Comparison of ENCODE assay signal across 8 cellular contexts in genomic region chr12:56041579-56042429, GRCh38. TPM values are rescaled to one million over a fixed set of nuclear protein-coding genes. Genes with fewer than 3 reads are reported as not detected.
DNase-seq lines count a peak whose midpoint lies in the region; ATAC-seq, FAIRE-seq and TF ChIP-seq lines count a peak whose summit lies in the region.

TSS of gene RPS26 (plus strand) at chr12:56041918. CDS start at chr12:56042167, 249 bp downstream.

- CTCF ChIA-PET in HepG2 (lab: Yijun Ruan, JAX; ENCODE audit: low intra/inter-chr PET ratio, low total read pairs) = interaction anchor here (0.7 to 1.9 kb wide), 4 partner anchors 12 to 86 kb away, joined by 4 to 5 read pairs (median 4); partner anchors contain the start of gene SUOX

- peak; percentile 79 for TF ChIP-seq CTCF in HepG2 (CRISPR knock-in tag; IDR thresholded peaks at IDR 0.05)

- BruUV-seq in HepG2 (replicated peaks; lab: Mats Ljungman, UMichigan) = no TSS peak

- no peaks in the 10 kb centered on the region for H3K27me3 Mint-ChIP-seq in CD4-positive, CD25-positive, alpha-beta regulatory T cell

- peaks cover 28% of the 10 kb centered on the region for H3K36me3 Mint-ChIP-seq in CD4-positive, CD25-positive, alpha-beta regulatory T cell

- peak within 1 kb of the TSS; percentile 100 for H2AFZ ChIP-seq in HepG2 (ENCODE audit: low read length)

- H4K20me1 ChIP-seq in HepG2 (ENCODE audit: insufficient read depth, low read length) = peaks cover 6% of the 10 kb centered on the region; the same call in 1 of the 2 replicates

- peak within 1 kb of the TSS; percentile 97 for H3K4me3 ChIP-seq in CD4-positive, CD25-positive, alpha-beta regulatory T cell (ENCODE audit: low read depth, low read length)
- peak within 1 kb of the TSS; percentile 84 to 94 (median 87) for H3K4me3 ChIP-seq in HepG2 (replicated peaks in 1 of 3; ENCODE audit: insufficient read depth in 1 of 3, low read depth in 2 of 3, low read length in 3 of 3)

- FAIRE-seq in HepG2 (lab: Jason Lieb, UNC) = peak; percentile 86

- intact Hi-C loops in HepG2 (cut with micrococcal nuclease; ENCODE audit: unreplicated experiment) = loop anchor here (1.0 kb wide), 4 partner anchors 13 to 212 kb away; partner anchors contain the start of gene DGKA

- peak within 1 kb of the TSS; percentile 99 for H3K9ac ChIP-seq in HepG2 (ENCODE audit: insufficient read depth, low read depth, low read length)

- peak within 1 kb of the TSS; percentile 86 for H3K27ac ChIP-seq in CD4-positive, CD25-positive, alpha-beta regulatory T cell (ENCODE audit: insufficient read depth, low read length, poor library complexity, severe bottlenecking)
- H3K27ac ChIP-seq in HepG2 (ENCODE audit: extremely low read length, insufficient read depth, low read length) = peak within 1 kb of the TSS; percentile 98

- H3K9me3 Mint-ChIP-seq in CD4-positive, CD25-positive, alpha-beta regulatory T cell = no peaks in the 10 kb centered on the region

- POLR2A ChIA-PET in HepG2 (lab: Yijun Ruan, JAX) = interaction anchor here (1.4 to 3.4 kb wide), 4 partner anchors 39 to 68 kb away, joined by 3 to 26 read pairs (median 6); partner anchors contain the start of genes PA2G4, RAB5B and SUOX

- peaks cover 61% of the 10 kb centered on the region for H3K4me1 ChIP-seq in CD4-positive, CD25-positive, alpha-beta regulatory T cell (ENCODE audit: control insufficient read depth, insufficient read depth, low read length, poor library complexity, severe bottlenecking)
- H3K4me1 ChIP-seq in HepG2 (ENCODE audit: insufficient read depth, low read length) = peaks cover 45% of the 10 kb centered on the region

- in situ Hi-C loops in HepG2 (cut with HindIII; ENCODE audit: extremely low pct_ligation_motif_present, low pct_unique_long_range_greater_than_20kb) = no loop called here

- peaks cover 21 to 63% (median 48%) of the 10 kb centered on the region in 4 donors for H3K4me1 Mint-ChIP-seq in CD4-positive, CD25-positive, alpha-beta regulatory T cell

- TF ChIP-seq EP300 in HepG2 (IDR thresholded peaks at IDR 0.05; ENCODE audit: low read depth in 2 of 2, low read length in 2 of 2) = 0 out of 4 replicates have a peak, but pooled peaks of 1 of the 2 experiments have one; percentile 10
- TF ChIP-seq EP300 in HepG2 (CRISPR knock-in tag; IDR thresholded peaks at IDR 0.05; ENCODE audit: borderline replicate concordance) = peak; percentile 66

- peak within 1 kb of the TSS; percentile 91 for H3K4me2 ChIP-seq in HepG2 (ENCODE audit: low read depth, low read length)

- peaks cover 21% of the 10 kb centered on the region for H3K79me2 ChIP-seq in HepG2 (ENCODE audit: insufficient read depth, low read length)

- H3K27me3 ChIP-seq in CD4-positive, CD25-positive, alpha-beta regulatory T cell (ENCODE audit: control insufficient read depth, insufficient read depth, low read length) = no peaks in the 10 kb centered on the region
- H3K27me3 ChIP-seq in HepG2 (ENCODE audit: control insufficient read depth in 1 of 2, insufficient read depth in 2 of 2, low read length in 2 of 2) = no peaks in the 10 kb centered on the region

- TF ChIP-seq RAD21 in HepG2 (CRISPR knock-in tag; IDR thresholded peaks at IDR 0.05) = 0 out of 2 replicates have a peak, but pooled peaks have one; percentile 10

- peaks cover 24% of the 10 kb centered on the region for H3K36me3 ChIP-seq in CD4-positive, CD25-positive, alpha-beta regulatory T cell (ENCODE audit: control insufficient read depth, insufficient read depth, low read length)
- peaks cover 2 to 20% of the 10 kb centered on the region in 2 experiments for H3K36me3 ChIP-seq in HepG2 (replicated peaks in 1 of 2; ENCODE audit: control insufficient read depth in 1 of 2, insufficient read depth in 2 of 2, low read length in 2 of 2)

- 2% methylated on average over 30 of the region's 50 CpGs for WGBS in HepG2 (ENCODE audit: low lambda C conversion rate)

- H3K9me3 ChIP-seq in CD4-positive, CD25-positive, alpha-beta regulatory T cell (ENCODE audit: control insufficient read depth in 2 of 2, low read length in 2 of 2) = no peaks in the 10 kb centered on the region
- no peaks in the 10 kb centered on the region for H3K9me3 ChIP-seq in HepG2 (ENCODE audit: low read length)

- peak within 1 kb of the TSS; percentile 97 to 98 (median 98) for H3K27ac Mint-ChIP-seq in CD4-positive, CD25-positive, alpha-beta regulatory T cell

- ATAC-seq in CD4-positive, CD25-positive, alpha-beta regulatory T cell (ENCODE audit: low read depth in 2 of 2) = peak; percentile 85 to 93
- ATAC-seq in GM19395 (IDR thresholded peaks at IDR 0.05; ENCODE audit: unreplicated experiment) = peak; percentile 94
- peak; percentile 84 for ATAC-seq in HG03565 (IDR thresholded peaks at IDR 0.05; ENCODE audit: unreplicated experiment)
- peak; percentile 95 for ATAC-seq in HepG2

- TF ChIP-seq POLR2A in HepG2 (IDR thresholded peaks at IDR 0.05; ENCODE audit: insufficient read depth in 1 of 2, low read depth in 2 of 2, low read length in 2 of 2) = peak; percentile 98 to 99

- peak within 1 kb of the TSS; percentile 95 to 100 (median 98) for H3K4me3 Mint-ChIP-seq in CD4-positive, CD25-positive, alpha-beta regulatory T cell

- DNase-seq in CD4-positive, CD25-positive, alpha-beta regulatory T cell = peak; percentile 86 to 99 (median 98)
- DNase-seq in NCI-H748 treated with DMSO at 0.1 percent for 48 hours (lab: John Stamatoyannopoulos, UW) (peak; percentile 97), dermis blood vessel endothelial cell (peak; percentile 100), HepG2 (ENCODE audit: low spot score) (peak; percentile 99)
- DNase-seq in activated CD4-positive, alpha-beta T cell treated with anti-CD3 and anti-CD28 coated beads, Interleukin-2, amount 50 U/mL, for 4 hours = peak; percentile 81 to 86
- DNase-seq in stimulated activated CD4-positive, alpha-beta T cell treated with anti-CD3 and anti-CD28 coated beads, Interleukin-4, amount 100 ng/mL, for 1 hour = peak; percentile 87

TF ChIP-seq in HepG2, 621 proteins besides CTCF, POLR2A, EP300 and RAD21 (continues in another document):
- TF ChIP-seq KLF13 (CRISPR knock-in tag; IDR thresholded peaks at IDR 0.05) (no peak; the same call in 1 of the 2 replicates), HNF4A (CRISPR knock-in tag; IDR thresholded peaks at IDR 0.05) (peak; percentile 58), KMT2A (CRISPR knock-in tag; IDR thresholded peaks at IDR 0.05) (peak; percentile 82), ZNF772 (CRISPR knock-in tag; IDR thresholded peaks at IDR 0.05) (peak; percentile 82), TAF15 (IDR thresholded peaks at IDR 0.05; ENCODE audit: low read depth, low read length, poor library complexity, severe bottlenecking) (no peak), KLF6 (CRISPR knock-in tag; IDR thresholded peaks at IDR 0.05) (peak; percentile 89), RNF2 (conservative IDR thresholded peaks at IDR 0.05; ENCODE audit: low read depth) (peak; percentile 68), TRIM24 (CRISPR knock-in tag; IDR thresholded peaks at IDR 0.05) (no peak), MED13 (CRISPR knock-in tag; IDR thresholded peaks at IDR 0.05) (peak; percentile 83; the same call in 1 of the 2 replicates), DNMT1 (CRISPR knock-in tag; IDR thresholded peaks at IDR 0.05) (no peak), MBNL3 (CRISPR knock-in tag; conservative IDR thresholded peaks at IDR 0.05) (peak; percentile 89; the same call in 1 of the 2 replicates), KAT7 (CRISPR knock-in tag; IDR thresholded peaks at IDR 0.05; ENCODE audit: borderline replicate concordance) (no peak)
- TF ChIP-seq, protein P1, sequence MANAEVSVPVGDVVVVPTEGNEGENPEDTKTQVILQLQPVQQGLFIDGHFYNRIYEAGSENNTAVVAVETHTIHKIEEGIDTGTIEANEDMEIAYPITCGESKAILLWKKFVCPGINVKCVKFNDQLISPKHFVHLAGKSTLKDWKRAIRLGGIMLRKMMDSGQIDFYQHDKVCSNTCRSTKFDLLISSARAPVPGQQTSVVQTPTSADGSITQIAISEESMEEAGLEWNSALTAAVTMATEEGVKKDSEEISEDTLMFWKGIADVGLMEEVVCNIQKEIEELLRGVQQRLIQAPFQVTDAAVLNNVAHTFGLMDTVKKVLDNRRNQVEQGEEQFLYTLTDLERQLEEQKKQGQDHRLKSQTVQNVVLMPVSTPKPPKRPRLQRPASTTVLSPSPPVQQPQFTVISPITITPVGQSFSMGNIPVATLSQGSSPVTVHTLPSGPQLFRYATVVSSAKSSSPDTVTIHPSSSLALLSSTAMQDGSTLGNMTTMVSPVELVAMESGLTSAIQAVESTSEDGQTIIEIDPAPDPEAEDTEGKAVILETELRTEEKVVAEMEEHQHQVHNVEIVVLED (CRISPR knock-in tag; IDR thresholded peaks at IDR 0.05; ENCODE audit: borderline replicate concordance) = peak; percentile 95

RNA-seq across cellular contexts. Expression of gene RPS26, which starts in this region (rescaled TPM):
- 26.3 TPM for total RNA-seq in CD4-positive, CD25-positive, alpha-beta regulatory T cell
- polyA plus RNA-seq in CD4-positive, CD25-positive, alpha-beta regulatory T cell = 1,000 to 10,000 TPM in 1 of 4 donors, 100 to 1,000 TPM in 3; 288 to 1,151 (median 836) TPM
- total RNA-seq in dermis blood vessel endothelial cell (199 and 372 TPM in 2 replicates), HepG2 (2016; rRNA removed; fragmentation: Illumina TruSeq; extraction: Trizol) (421 and 486 TPM in 2 replicates)
- 72.0 TPM in 2 replicates for total RNA-seq in HepG2 (2016; cell fraction: cytosol; rRNA removed; fragmentation: Illumina TruSeq; extraction: Trizol; ENCODE audit: low read depth)
- total RNA-seq in HepG2 (2016; cell fraction: insoluble cytoplasmic fraction; rRNA removed; fragmentation: Illumina TruSeq; extraction: Trizol) = 458 and 473 TPM in 2 replicates
- 138 and 145 TPM in 2 replicates for total RNA-seq in HepG2 (2016; cell fraction: membrane; rRNA removed; fragmentation: Illumina TruSeq; extraction: Trizol)
- 138 and 140 TPM in 2 replicates for total RNA-seq in HepG2 (2016; cell fraction: nucleus; rRNA removed; fragmentation: Illumina TruSeq; extraction: Trizol)
- 137 and 150 TPM in 2 replicates for polyA plus RNA-seq in HepG2 (2011; rRNA removed)
- polyA plus RNA-seq in HepG2 (2011; cell fraction: cytosol; rRNA removed) = 378 and 432 TPM in 2 replicates
- 76.8 and 81.8 TPM in 2 replicates for polyA plus RNA-seq in HepG2 (2011; cell fraction: nucleus; rRNA removed)
- polyA plus RNA-seq in HepG2 (2012) = 154 and 167 TPM in 2 replicates
- polyA plus RNA-seq in HepG2 (2016; cell fraction: cytosol; fragmentation: Illumina TruSeq; extraction: Trizol; ENCODE audit: low read depth) = 148 and 185 TPM in 2 replicates
- 474 and 475 TPM in 2 replicates for polyA plus RNA-seq in HepG2 (2016; cell fraction: insoluble cytoplasmic fraction; fragmentation: Illumina TruSeq; extraction: Trizol; ENCODE audit: low read depth)
- polyA plus RNA-seq in HepG2 (2016; cell fraction: membrane; fragmentation: Illumina TruSeq; extraction: Trizol; ENCODE audit: low read depth) = 144 and 146 TPM in 2 replicates
- 247 and 273 TPM in 2 replicates for polyA plus RNA-seq in HepG2 (2016; cell fraction: nucleus; fragmentation: Illumina TruSeq; extraction: Trizol; ENCODE audit: insufficient read depth, low read depth)
- polyA minus RNA-seq in HepG2 (2011; rRNA and poly(A)+ RNA removed; ENCODE audit: low replicate concordance) = 68.8 and 527 TPM in 2 replicates
- polyA minus RNA-seq in HepG2 (2011; cell fraction: cytosol; rRNA and poly(A)+ RNA removed) = 25.4 and 29.8 TPM in 2 replicates
- 35.5 and 41.8 TPM in 2 replicates for polyA minus RNA-seq in HepG2 (2011; cell fraction: nucleus; rRNA and poly(A)+ RNA removed)

Comparison
In these comparisons a context has a peak if more than half of its experiments do, and no peak if none do; other contexts are left out.
1. Peak in every context shown above with its lines: DNase-seq, ATAC-seq, H3K4me3 ChIP-seq and H3K27ac ChIP-seq.